ENCODE assay signal across 13 cellular contexts in genomic region chr2:23757686-23758433, GRCh38.
DNase-seq lines count a peak whose midpoint lies in the region; ATAC-seq and TF ChIP-seq lines count a peak whose summit lies in the region.
"Had no signal": no experiment of that assay in that cellular context is flagged by ENCODE, and none has a peak within 500 bp of the region (broad histone marks: within the 10 kb centered on the region; RNA-seq: fewer than 3 reads in every experiment).

No MANE protein-coding gene starts in this region.

- H3F3A ChIP-seq in GM23248 (ENCODE audit: insufficient read depth) (peaks cover 38% of the 10 kb centered on the region), PC-9 (ENCODE audit: insufficient read depth, low read depth) (peaks cover 11% of the 10 kb centered on the region; the same call in 1 of the 2 replicates), MM.1S (ENCODE audit: insufficient read depth, low read length) (no peaks in the 10 kb centered on the region)

- TF ChIP-seq CTCF in PC-9 (conservative IDR thresholded peaks at IDR 0.05) = no peak
- no peak for TF ChIP-seq CTCF in nephron progenitor cell (IDR thresholded peaks at IDR 0.05)
- TF ChIP-seq CTCF in MM.1S (IDR thresholded peaks at IDR 0.05; ENCODE audit: low read length) = no peak

- H3K27ac ChIP-seq in GM23248 (peak overlapping the region; percentile 92), PC-9 (peak overlapping the region; percentile 25; the same call in 1 of the 2 replicates), epithelial cell of prostate (peak overlapping the region; percentile 84), MM.1S (ENCODE audit: low read length) (no peak overlapping the region)
- H3K27ac ChIP-seq: KMS-11 had no signal

- DNase-seq in GM23248 (peak; percentile 88), PC-9 (peak; percentile 5 to 52), epithelial cell of prostate (ENCODE audit: low read depth, low spot score) (peak; percentile 45), nephron progenitor cell (no peak), MM.1S (no peak), D341Med (ENCODE audit: low spot score) (no peak)
- DNase-seq: activated CD8-positive, alpha-beta memory T cell treated with anti-CD3 and anti-CD28 coated beads, Interleukin-2, amount 50 U/mL, for 4 hours; effector CD4-positive, alpha-beta T cell; naive thymus-derived CD8-positive, alpha-beta T cell had no signal

- H3K9me3 ChIP-seq in GM23248 (ENCODE audit: low read depth) (no peaks in the 10 kb centered on the region), PC-9 (ENCODE audit: insufficient read depth, low read depth) (no peaks in the 10 kb centered on the region), MM.1S (replicated peaks; ENCODE audit: insufficient read depth, low read length) (no peaks in the 10 kb centered on the region)

- H3K27ac Mint-ChIP-seq in nephron progenitor cell = peak overlapping the region; percentile 77
- H3K27ac Mint-ChIP-seq: GM23338 had no signal

- H3K9me2 ChIP-seq in GM23248 (ENCODE audit: insufficient read depth) (no peaks in the 10 kb centered on the region), PC-9 (ENCODE audit: insufficient read depth) (no peaks in the 10 kb centered on the region), MM.1S (replicated peaks; ENCODE audit: insufficient read depth, low read length) (no peaks in the 10 kb centered on the region)

- POLR2A ChIA-PET in PC-9 (lab: Charles Lee; ENCODE audit: unreplicated experiment) = interaction anchor here (0.6 kb wide), 1 partner anchor 101 kb away, joined by 3 read pairs; no protein-coding TSS in a partner anchor

- in situ Hi-C loops in GM23248 (cut with MboI) = loop anchor here (25.0 kb wide), 1 partner anchor 371 kb away; the partner anchor contains the start of gene KLHL29

- H3K36me3 Mint-ChIP-seq in nephron progenitor cell (ENCODE audit: low read depth) = peaks cover 50% of the 10 kb centered on the region

- H3K4me3 ChIP-seq in GM23248 (0 out of 2 replicates have a peak overlapping the region, but pooled peaks have one; percentile 6), PC-9 (no peak overlapping the region), MM.1S (ENCODE audit: low read length) (no peak overlapping the region)
- H3K4me3 ChIP-seq: GM23338 had no signal

- H4K20me1 ChIP-seq in GM23248 (ENCODE audit: insufficient read depth) (no peaks in the 10 kb centered on the region), PC-9 (ENCODE audit: insufficient read depth) (no peaks in the 10 kb centered on the region), MM.1S (ENCODE audit: insufficient read depth, low read length) (no peaks in the 10 kb centered on the region)

- CTCF ChIA-PET in PC-9 (lab: Charles Lee) = interaction anchor here (0.5 kb wide), 1 partner anchor 43 kb away, joined by 5 read pairs; no protein-coding TSS in a partner anchor

- no TSS peak for BruUV-seq in PC-9 (replicated peaks; lab: Mats Ljungman, UMichigan)

- WGBS in GM23248 (ENCODE audit: low coverage in 1 of 2, low lambda C conversion rate in 2 of 2, missing lambda C conversion rate in 2 of 2), 2 experiments = 77 to 82% methylated on average over 6 of the region's 6 CpGs

- no peaks in the 10 kb centered on the region for H3K27me3 ChIP-seq in GM23248 (replicated peaks; ENCODE audit: insufficient read depth)
- H3K27me3 ChIP-seq in PC-9 (ENCODE audit: insufficient read depth, low read depth) = no peaks in the 10 kb centered on the region
- H3K27me3 ChIP-seq in MM.1S (replicated peaks; ENCODE audit: insufficient read depth, low read length) = no peaks in the 10 kb centered on the region

- H3K4me1 ChIP-seq in GM23248 (ENCODE audit: insufficient read depth) (peaks cover 26% of the 10 kb centered on the region), PC-9 (replicated peaks; ENCODE audit: insufficient read depth) (peaks cover 12% of the 10 kb centered on the region), MM.1S (ENCODE audit: low read length) (no peaks in the 10 kb centered on the region)

- H3K9ac ChIP-seq in GM23248 (peak overlapping the region; percentile 48), MM.1S (ENCODE audit: low read length) (no peak overlapping the region)
- H3K9ac ChIP-seq: KMS-11 had no signal

- peaks cover 13% of the 10 kb centered on the region; the same call in 1 of the 2 replicates for H3K36me3 ChIP-seq in GM23248 (ENCODE audit: low read depth)
- H3K36me3 ChIP-seq in PC-9 (ENCODE audit: low read depth) = peaks cover 20% of the 10 kb centered on the region; the same call in 1 of the 2 replicates
- no peaks in the 10 kb centered on the region for H3K36me3 ChIP-seq in MM.1S (replicated peaks; ENCODE audit: insufficient read depth, low read length)

- H3K4me2 ChIP-seq in GM23248 (ENCODE audit: unreplicated experiment) (peak overlapping the region; percentile 23), PC-9 (no peak overlapping the region), MM.1S (ENCODE audit: low read depth, low read length) (no peak overlapping the region)
- H3K4me2 ChIP-seq: GM23338, KMS-11 had no signal

- H3K4me3 Mint-ChIP-seq in nephron progenitor cell = no peak overlapping the region
- H3K4me3 Mint-ChIP-seq: GM23338; naive thymus-derived CD8-positive, alpha-beta T cell had no signal

- H3K9me3 Mint-ChIP-seq in nephron progenitor cell = no peaks in the 10 kb centered on the region
- H3K9me3 Mint-ChIP-seq: GM23338; naive thymus-derived CD8-positive, alpha-beta T cell had no signal

- H2AFZ ChIP-seq in GM23248 (peak overlapping the region; percentile 9; the same call in 1 of the 2 replicates), PC-9 (no peak overlapping the region), MM.1S (ENCODE audit: low read length) (no peak overlapping the region)
- H2AFZ ChIP-seq: GM23338 had no signal

- intact Hi-C loops in PC-9 (cut with micrococcal nuclease; ENCODE audit: unreplicated experiment) = no loop called here

- H3K79me2 ChIP-seq in GM23248 (ENCODE audit: insufficient read depth) = no peaks in the 10 kb centered on the region; the same call in 1 of the 2 replicates
- H3K79me2 ChIP-seq in PC-9 (ENCODE audit: low read depth) = no peaks in the 10 kb centered on the region
- no peaks in the 10 kb centered on the region for H3K79me2 ChIP-seq in MM.1S (ENCODE audit: low read length)

- no peaks in the 10 kb centered on the region for H3K27me3 Mint-ChIP-seq in nephron progenitor cell (ENCODE audit: low read depth, poor library complexity)
- H3K27me3 Mint-ChIP-seq: naive thymus-derived CD8-positive, alpha-beta T cell had no signal

- peaks cover 10% of the 10 kb centered on the region for H3K4me1 Mint-ChIP-seq in nephron progenitor cell

- ATAC-seq in GM19397 (IDR thresholded peaks at IDR 0.05; ENCODE audit: unreplicated experiment) (no peak), HG03045 (IDR thresholded peaks at IDR 0.05; ENCODE audit: unreplicated experiment) (no peak)
- ATAC-seq: GM23338; naive thymus-derived CD8-positive, alpha-beta T cell had no signal

Comparison
In these comparisons a context has a peak if more than half of its experiments do, and no peak if none do; other contexts are left out.
1. DNase-seq: peak in GM23248 (single experiment), PC-9 (2 of 2) and epithelial cell of prostate (single experiment); none in nephron progenitor cell (single experiment), MM.1S (single experiment) and D341Med (single experiment).